In the genomic region with DNA sequence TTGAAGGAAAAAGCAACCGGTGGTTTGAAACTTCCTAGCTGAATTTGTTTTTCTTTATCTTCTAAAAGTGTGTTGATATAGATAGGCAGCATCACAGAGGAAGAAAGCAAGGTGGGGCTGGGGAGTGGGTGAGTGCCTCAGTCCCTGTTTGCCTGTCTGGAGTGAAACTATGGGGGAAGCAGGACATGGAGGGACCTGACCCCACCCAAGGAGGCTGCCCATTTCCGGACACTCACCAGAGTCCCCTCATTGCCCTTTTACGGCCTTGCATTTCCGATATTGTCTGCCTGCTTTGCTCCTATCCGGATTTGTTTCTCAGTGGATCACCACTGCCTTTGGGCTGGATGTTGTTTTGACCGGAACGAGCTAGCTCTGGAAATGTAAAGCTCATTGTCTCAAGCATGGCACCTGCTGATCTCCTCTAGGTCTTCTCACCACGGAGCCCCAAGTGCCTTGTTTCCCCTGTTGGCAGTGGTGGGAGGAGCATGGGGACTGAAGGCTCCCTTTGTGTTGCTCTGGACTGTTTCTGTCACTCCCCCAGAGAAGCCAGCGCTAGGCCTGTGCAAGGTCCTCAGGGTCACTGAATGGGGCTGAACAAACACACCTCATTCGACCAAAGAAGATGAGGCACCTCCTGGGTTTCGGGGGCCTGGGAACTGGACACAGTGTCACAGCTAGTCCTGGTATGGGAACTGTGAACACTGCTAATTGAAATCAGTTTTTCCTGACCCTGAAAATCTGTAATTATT, we compare ENCODE assay signal across 1 cellular context.
TF ChIP-seq lines count a peak whose summit lies in the region.

No MANE protein-coding gene starts in this region.

TF ChIP-seq in HepG2, 621 proteins besides CTCF, POLR2A, EP300 and RAD21 (continued from another document and continues in another):
- TF ChIP-seq, protein P1, sequence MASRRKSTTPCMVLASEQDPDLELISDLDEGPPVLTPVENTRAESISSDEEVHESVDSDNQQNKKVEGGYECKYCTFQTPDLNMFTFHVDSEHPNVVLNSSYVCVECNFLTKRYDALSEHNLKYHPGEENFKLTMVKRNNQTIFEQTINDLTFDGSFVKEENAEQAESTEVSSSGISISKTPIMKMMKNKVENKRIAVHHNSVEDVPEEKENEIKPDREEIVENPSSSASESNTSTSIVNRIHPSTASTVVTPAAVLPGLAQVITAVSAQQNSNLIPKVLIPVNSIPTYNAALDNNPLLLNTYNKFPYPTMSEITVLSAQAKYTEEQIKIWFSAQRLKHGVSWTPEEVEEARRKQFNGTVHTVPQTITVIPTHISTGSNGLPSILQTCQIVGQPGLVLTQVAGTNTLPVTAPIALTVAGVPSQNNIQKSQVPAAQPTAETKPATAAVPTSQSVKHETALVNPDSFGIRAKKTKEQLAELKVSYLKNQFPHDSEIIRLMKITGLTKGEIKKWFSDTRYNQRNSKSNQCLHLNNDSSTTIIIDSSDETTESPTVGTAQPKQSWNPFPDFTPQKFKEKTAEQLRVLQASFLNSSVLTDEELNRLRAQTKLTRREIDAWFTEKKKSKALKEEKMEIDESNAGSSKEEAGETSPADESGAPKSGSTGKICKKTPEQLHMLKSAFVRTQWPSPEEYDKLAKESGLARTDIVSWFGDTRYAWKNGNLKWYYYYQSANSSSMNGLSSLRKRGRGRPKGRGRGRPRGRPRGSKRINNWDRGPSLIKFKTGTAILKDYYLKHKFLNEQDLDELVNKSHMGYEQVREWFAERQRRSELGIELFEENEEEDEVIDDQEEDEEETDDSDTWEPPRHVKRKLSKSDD (CRISPR knock-in tag; IDR thresholded peaks at IDR 0.05; ENCODE audit: low read depth): no peak
- TF ChIP-seq REXO4 (CRISPR knock-in tag; IDR thresholded peaks at IDR 0.05; ENCODE audit: borderline replicate concordance) (no peak), POGZ (CRISPR knock-in tag; IDR thresholded peaks at IDR 0.05) (peak; percentile 56; the same call in 1 of the 2 replicates), MED13 (CRISPR knock-in tag; IDR thresholded peaks at IDR 0.05) (no peak), NRL (CRISPR knock-in tag; IDR thresholded peaks at IDR 0.05; ENCODE audit: borderline replicate concordance) (peak; percentile 53; the same call in 1 of the 2 replicates), SP1 (IDR thresholded peaks at IDR 0.05) (no peak), SP1 (CRISPR knock-in tag; IDR thresholded peaks at IDR 0.05) (no peak; the same call in 1 of the 2 replicates), ZNF460 (CRISPR knock-in tag; IDR thresholded peaks at IDR 0.05; ENCODE audit: borderline replicate concordance) (no peak; the same call in 1 of the 2 replicates), ZNF292 (CRISPR knock-in tag; IDR thresholded peaks at IDR 0.05; ENCODE audit: borderline replicate concordance, low read depth) (peak; percentile 82; the same call in 1 of the 2 replicates), RARA (CRISPR knock-in tag; IDR thresholded peaks at IDR 0.05) (peak; percentile 79), MAFF (IDR thresholded peaks at IDR 0.05; ENCODE audit: low read depth, low read length) (no peak), ZNF260 (CRISPR knock-in tag; IDR thresholded peaks at IDR 0.05; ENCODE audit: borderline replicate concordance, low read depth) (no peak), GABPA (IDR thresholded peaks at IDR 0.05; ENCODE audit: low read depth, low read length) (no peak), GABPA (CRISPR knock-in tag; IDR thresholded peaks at IDR 0.05; ENCODE audit: low read depth) (peak; percentile 19; the same call in 1 of the 2 replicates), THAP11 (CRISPR knock-in tag; IDR thresholded peaks at IDR 0.05) (0 out of 2 replicates have a peak, but pooled peaks have one; percentile 37), ZEB1 (IDR thresholded peaks at IDR 0.05; ENCODE audit: insufficient replicate concordance, low read depth) (peak; percentile 59), YEATS2 (CRISPR knock-in tag; IDR thresholded peaks at IDR 0.05; ENCODE audit: borderline replicate concordance) (peak; percentile 11; the same call in 1 of the 2 replicates), ZNF251 (CRISPR knock-in tag; IDR thresholded peaks at IDR 0.05) (no peak), ELF1 (CRISPR knock-in tag; IDR thresholded peaks at IDR 0.05) (no peak; the same call in 1 of the 2 replicates), ZNF451 (CRISPR knock-in tag; IDR thresholded peaks at IDR 0.05) (no peak), KDM1A (CRISPR knock-in tag; IDR thresholded peaks at IDR 0.05) (0 out of 2 replicates have a peak, but pooled peaks have one; percentile 27), TOPORS (CRISPR knock-in tag; IDR thresholded peaks at IDR 0.05) (no peak), ZMYM4 (CRISPR knock-in tag; IDR thresholded peaks at IDR 0.05) (peak; percentile 60; the same call in 1 of the 2 replicates), ZNF761 (CRISPR knock-in tag; conservative IDR thresholded peaks at IDR 0.05) (0 out of 2 replicates have a peak, but pooled peaks have one; percentile 16), ISL2 (CRISPR knock-in tag; IDR thresholded peaks at IDR 0.05) (peak; percentile 71; the same call in 1 of the 2 replicates), ZNF790 (CRISPR knock-in tag; IDR thresholded peaks at IDR 0.05; ENCODE audit: borderline replicate concordance) (no peak), ONECUT2 (CRISPR knock-in tag; IDR thresholded peaks at IDR 0.05) (no peak), KLF15 (CRISPR knock-in tag; IDR thresholded peaks at IDR 0.05; ENCODE audit: borderline replicate concordance) (no peak), TRIM24 (CRISPR knock-in tag; IDR thresholded peaks at IDR 0.05) (no peak)
- TF ChIP-seq, protein P2, sequence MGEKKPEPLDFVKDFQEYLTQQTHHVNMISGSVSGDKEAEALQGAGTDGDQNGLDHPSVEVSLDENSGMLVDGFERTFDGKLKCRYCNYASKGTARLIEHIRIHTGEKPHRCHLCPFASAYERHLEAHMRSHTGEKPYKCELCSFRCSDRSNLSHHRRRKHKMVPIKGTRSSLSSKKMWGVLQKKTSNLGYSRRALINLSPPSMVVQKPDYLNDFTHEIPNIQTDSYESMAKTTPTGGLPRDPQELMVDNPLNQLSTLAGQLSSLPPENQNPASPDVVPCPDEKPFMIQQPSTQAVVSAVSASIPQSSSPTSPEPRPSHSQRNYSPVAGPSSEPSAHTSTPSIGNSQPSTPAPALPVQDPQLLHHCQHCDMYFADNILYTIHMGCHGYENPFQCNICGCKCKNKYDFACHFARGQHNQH (CRISPR knock-in tag; IDR thresholded peaks at IDR 0.05): 0 out of 2 replicates have a peak, but pooled peaks have one; percentile 14
- TF ChIP-seq, protein P3, sequence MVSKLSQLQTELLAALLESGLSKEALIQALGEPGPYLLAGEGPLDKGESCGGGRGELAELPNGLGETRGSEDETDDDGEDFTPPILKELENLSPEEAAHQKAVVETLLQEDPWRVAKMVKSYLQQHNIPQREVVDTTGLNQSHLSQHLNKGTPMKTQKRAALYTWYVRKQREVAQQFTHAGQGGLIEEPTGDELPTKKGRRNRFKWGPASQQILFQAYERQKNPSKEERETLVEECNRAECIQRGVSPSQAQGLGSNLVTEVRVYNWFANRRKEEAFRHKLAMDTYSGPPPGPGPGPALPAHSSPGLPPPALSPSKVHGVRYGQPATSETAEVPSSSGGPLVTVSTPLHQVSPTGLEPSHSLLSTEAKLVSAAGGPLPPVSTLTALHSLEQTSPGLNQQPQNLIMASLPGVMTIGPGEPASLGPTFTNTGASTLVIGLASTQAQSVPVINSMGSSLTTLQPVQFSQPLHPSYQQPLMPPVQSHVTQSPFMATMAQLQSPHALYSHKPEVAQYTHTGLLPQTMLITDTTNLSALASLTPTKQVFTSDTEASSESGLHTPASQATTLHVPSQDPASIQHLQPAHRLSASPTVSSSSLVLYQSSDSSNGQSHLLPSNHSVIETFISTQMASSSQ (IDR thresholded peaks at IDR 0.05; ENCODE audit: low read depth): no peak
- TF ChIP-seq, protein P3 (CRISPR knock-in tag; IDR thresholded peaks at IDR 0.05; ENCODE audit: borderline replicate concordance): peak; percentile 52; the same call in 1 of the 2 replicates
- TF ChIP-seq, protein P4, sequence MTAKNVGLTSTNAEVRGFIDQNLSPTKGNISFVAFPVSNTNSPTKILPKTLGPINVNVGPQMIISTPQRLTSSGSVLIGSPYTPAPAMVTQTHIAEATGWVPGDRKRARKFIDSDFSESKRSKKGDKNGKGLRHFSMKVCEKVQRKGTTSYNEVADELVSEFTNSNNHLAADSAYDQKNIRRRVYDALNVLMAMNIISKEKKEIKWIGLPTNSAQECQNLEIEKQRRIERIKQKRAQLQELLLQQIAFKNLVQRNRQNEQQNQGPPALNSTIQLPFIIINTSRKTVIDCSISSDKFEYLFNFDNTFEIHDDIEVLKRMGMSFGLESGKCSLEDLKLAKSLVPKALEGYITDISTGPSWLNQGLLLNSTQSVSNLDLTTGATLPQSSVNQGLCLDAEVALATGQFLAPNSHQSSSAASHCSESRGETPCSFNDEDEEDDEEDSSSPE (CRISPR knock-in tag; IDR thresholded peaks at IDR 0.05): no peak
- TF ChIP-seq, protein P5, sequence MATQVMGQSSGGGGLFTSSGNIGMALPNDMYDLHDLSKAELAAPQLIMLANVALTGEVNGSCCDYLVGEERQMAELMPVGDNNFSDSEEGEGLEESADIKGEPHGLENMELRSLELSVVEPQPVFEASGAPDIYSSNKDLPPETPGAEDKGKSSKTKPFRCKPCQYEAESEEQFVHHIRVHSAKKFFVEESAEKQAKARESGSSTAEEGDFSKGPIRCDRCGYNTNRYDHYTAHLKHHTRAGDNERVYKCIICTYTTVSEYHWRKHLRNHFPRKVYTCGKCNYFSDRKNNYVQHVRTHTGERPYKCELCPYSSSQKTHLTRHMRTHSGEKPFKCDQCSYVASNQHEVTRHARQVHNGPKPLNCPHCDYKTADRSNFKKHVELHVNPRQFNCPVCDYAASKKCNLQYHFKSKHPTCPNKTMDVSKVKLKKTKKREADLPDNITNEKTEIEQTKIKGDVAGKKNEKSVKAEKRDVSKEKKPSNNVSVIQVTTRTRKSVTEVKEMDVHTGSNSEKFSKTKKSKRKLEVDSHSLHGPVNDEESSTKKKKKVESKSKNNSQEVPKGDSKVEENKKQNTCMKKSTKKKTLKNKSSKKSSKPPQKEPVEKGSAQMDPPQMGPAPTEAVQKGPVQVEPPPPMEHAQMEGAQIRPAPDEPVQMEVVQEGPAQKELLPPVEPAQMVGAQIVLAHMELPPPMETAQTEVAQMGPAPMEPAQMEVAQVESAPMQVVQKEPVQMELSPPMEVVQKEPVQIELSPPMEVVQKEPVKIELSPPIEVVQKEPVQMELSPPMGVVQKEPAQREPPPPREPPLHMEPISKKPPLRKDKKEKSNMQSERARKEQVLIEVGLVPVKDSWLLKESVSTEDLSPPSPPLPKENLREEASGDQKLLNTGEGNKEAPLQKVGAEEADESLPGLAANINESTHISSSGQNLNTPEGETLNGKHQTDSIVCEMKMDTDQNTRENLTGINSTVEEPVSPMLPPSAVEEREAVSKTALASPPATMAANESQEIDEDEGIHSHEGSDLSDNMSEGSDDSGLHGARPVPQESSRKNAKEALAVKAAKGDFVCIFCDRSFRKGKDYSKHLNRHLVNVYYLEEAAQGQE (IDR thresholded peaks at IDR 0.05; ENCODE audit: borderline replicate concordance in 1 of 2, low read depth in 1 of 2, low read length in 2 of 2): peak in 1 of 2 experiments; percentile 44; a peak in 1 of 4 replicates
- TF ChIP-seq, protein P6, sequence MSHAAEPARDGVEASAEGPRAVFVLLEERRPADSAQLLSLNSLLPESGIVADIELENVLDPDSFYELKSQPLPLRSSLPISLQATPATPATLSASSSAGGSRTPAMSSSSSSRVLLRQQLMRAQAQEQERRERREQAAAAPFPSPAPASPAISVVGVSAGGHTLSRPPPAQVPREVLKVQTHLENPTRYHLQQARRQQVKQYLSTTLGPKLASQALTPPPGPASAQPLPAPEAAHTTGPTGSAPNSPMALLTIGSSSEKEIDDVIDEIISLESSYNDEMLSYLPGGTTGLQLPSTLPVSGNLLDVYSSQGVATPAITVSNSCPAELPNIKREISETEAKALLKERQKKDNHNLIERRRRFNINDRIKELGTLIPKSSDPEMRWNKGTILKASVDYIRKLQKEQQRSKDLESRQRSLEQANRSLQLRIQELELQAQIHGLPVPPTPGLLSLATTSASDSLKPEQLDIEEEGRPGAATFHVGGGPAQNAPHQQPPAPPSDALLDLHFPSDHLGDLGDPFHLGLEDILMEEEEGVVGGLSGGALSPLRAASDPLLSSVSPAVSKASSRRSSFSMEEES (CRISPR knock-in tag; IDR thresholded peaks at IDR 0.05): no peak
- TF ChIP-seq, protein P7, sequence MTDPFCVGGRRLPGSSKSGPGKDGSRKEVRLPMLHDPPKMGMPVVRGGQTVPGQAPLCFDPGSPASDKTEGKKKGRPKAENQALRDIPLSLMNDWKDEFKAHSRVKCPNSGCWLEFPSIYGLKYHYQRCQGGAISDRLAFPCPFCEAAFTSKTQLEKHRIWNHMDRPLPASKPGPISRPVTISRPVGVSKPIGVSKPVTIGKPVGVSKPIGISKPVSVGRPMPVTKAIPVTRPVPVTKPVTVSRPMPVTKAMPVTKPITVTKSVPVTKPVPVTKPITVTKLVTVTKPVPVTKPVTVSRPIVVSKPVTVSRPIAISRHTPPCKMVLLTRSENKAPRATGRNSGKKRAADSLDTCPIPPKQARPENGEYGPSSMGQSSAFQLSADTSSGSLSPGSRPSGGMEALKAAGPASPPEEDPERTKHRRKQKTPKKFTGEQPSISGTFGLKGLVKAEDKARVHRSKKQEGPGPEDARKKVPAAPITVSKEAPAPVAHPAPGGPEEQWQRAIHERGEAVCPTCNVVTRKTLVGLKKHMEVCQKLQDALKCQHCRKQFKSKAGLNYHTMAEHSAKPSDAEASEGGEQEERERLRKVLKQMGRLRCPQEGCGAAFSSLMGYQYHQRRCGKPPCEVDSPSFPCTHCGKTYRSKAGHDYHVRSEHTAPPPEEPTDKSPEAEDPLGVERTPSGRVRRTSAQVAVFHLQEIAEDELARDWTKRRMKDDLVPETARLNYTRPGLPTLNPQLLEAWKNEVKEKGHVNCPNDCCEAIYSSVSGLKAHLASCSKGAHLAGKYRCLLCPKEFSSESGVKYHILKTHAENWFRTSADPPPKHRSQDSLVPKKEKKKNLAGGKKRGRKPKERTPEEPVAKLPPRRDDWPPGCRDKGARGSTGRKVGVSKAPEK (CRISPR knock-in tag; IDR thresholded peaks at IDR 0.05; ENCODE audit: borderline replicate concordance): no peak
- TF ChIP-seq, protein P8, sequence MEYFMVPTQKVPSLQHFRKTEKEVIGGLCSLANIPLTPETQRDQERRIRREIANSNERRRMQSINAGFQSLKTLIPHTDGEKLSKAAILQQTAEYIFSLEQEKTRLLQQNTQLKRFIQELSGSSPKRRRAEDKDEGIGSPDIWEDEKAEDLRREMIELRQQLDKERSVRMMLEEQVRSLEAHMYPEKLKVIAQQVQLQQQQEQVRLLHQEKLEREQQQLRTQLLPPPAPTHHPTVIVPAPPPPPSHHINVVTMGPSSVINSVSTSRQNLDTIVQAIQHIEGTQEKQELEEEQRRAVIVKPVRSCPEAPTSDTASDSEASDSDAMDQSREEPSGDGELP (IDR thresholded peaks at IDR 0.05; ENCODE audit: borderline replicate concordance, low read depth): 0 out of 2 replicates have a peak, but pooled peaks have one; percentile 61
